1 cellular context compared by ENCODE assay signal in genomic region chr1:166489670-166490436, GRCh38.
A peak's percentile ranks its signal among the peaks of the same experiment; 100 is the strongest.
TF ChIP-seq lines count a peak whose summit lies in the region.

No MANE protein-coding gene starts in this region.

TF ChIP-seq in HepG2, 621 proteins besides CTCF, POLR2A, EP300 and RAD21 (continued from another document):
- TF ChIP-seq IRF1 (CRISPR knock-in tag; IDR thresholded peaks at IDR 0.05; ENCODE audit: low read depth) (0 out of 2 replicates have a peak, but pooled peaks have one; percentile 66), IRF2 (CRISPR knock-in tag; IDR thresholded peaks at IDR 0.05) (peak; percentile 81), ELF1 (CRISPR knock-in tag; IDR thresholded peaks at IDR 0.05) (0 out of 2 replicates have a peak, but pooled peaks have one; percentile 15), NR2C2 (CRISPR knock-in tag; IDR thresholded peaks at IDR 0.05; ENCODE audit: borderline replicate concordance) (no peak), ZNF382 (CRISPR knock-in tag; IDR thresholded peaks at IDR 0.05; ENCODE audit: borderline replicate concordance) (no peak), KDM1A (CRISPR knock-in tag; IDR thresholded peaks at IDR 0.05) (no peak), NFYC (CRISPR knock-in tag; IDR thresholded peaks at IDR 0.05) (peak; percentile 65), ZNF746 (CRISPR knock-in tag; IDR thresholded peaks at IDR 0.05) (no peak), NFYB (CRISPR knock-in tag; IDR thresholded peaks at IDR 0.05) (peak; percentile 46), ARID5B (CRISPR knock-in tag; IDR thresholded peaks at IDR 0.05) (no peak)
